In the genomic region with DNA sequence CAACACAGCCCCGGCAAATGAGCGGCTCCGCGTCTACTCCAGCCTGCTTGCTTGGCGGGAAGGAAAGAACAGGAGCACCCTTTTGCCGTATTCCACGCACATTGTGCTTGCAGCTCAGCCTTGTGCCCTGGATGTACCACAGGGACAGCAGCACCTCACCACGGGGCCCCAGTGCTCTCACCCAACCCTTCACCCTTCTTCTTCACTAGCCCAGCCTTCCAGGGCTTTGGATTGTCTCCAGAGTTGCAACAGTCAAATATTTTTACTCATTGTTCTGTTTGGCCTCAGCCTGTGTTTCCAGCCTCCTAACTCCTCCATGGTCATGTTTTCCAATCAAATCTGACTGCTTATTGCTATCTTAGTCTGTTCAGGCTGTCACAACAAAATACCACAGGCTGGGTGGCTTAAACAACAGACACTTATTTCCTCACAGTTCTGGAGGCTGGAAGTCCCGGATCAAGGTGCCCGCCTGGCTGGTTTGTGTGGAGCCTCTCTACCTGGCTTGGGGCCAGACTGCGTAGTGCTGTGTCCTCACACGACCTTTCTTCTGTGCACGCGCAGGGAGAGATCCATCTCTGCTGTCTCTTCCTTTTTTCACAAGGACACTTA, we compare ENCODE assay signal across 8 cellular contexts.
DNase-seq lines count a peak whose midpoint lies in the region; ATAC-seq and TF ChIP-seq lines count a peak whose summit lies in the region.

No MANE protein-coding gene starts in this region.

- TF ChIP-seq CTCF in activated CD8-positive, alpha-beta T cell treated with anti-CD3 and anti-CD28 coated beads for 36 hours (IDR thresholded peaks at IDR 0.05), result no peak

- CTCF ChIA-PET in activated CD8-positive, alpha-beta T cell treated with anti-CD3 and anti-CD28 coated beads for 36 hours (lab: Charles Lee), result no interaction called here

- H3K14ac ChIP-seq in trophoblast cell (ENCODE audit: low read length), result no peak overlapping the region

- no peak overlapping the region for H4K12ac ChIP-seq in trophoblast cell (ENCODE audit: low read depth, low read length)

- peaks cover 15% of the 10 kb centered on the region for H3K27me3 Mint-ChIP-seq in activated CD8-positive, alpha-beta T cell treated with anti-CD3 and anti-CD28 coated beads for 36 hours

- no peak overlapping the region for H2BK120ac ChIP-seq in trophoblast cell (ENCODE audit: insufficient read depth, low read length, poor library complexity)

- intact Hi-C loops in activated CD8-positive, alpha-beta T cell treated with anti-CD3 and anti-CD28 coated beads for 36 hours (cut with micrococcal nuclease), result no loop called here

- H2BK5ac ChIP-seq in trophoblast cell (ENCODE audit: low read depth, low read length, poor library complexity), result no peak overlapping the region

- no peak overlapping the region for H4K91ac ChIP-seq in trophoblast cell (ENCODE audit: low read depth, low read length)

- POLR2A ChIA-PET in activated CD8-positive, alpha-beta T cell treated with anti-CD3 and anti-CD28 coated beads for 36 hours (lab: Charles Lee), result no interaction called here

- H3K4ac ChIP-seq in trophoblast cell (ENCODE audit: low read depth, low read length), result no peak overlapping the region

- H3K4me2 ChIP-seq in trophoblast cell (ENCODE audit: low read length), result no peak overlapping the region

- no peak overlapping the region for H3K4me3 ChIP-seq in trophoblast cell (ENCODE audit: low read depth, low read length)

- no peak overlapping the region for H3K27ac Mint-ChIP-seq in activated CD8-positive, alpha-beta T cell treated with anti-CD3 and anti-CD28 coated beads for 36 hours

- no peak overlapping the region for H3K23ac ChIP-seq in trophoblast cell (ENCODE audit: low read length)

- no peak overlapping the region for H3K27ac ChIP-seq in trophoblast cell (ENCODE audit: low read depth, low read length)

- WGBS in trophoblast cell (ENCODE audit: extremely low coverage, insufficient coverage, insufficient read length), result no CpG with 5 or more reads among the region's 14 CpGs

- H2AK5ac ChIP-seq in trophoblast cell (ENCODE audit: low read length), result no peak overlapping the region

- no peaks in the 10 kb centered on the region for H3K27me3 ChIP-seq in trophoblast cell (ENCODE audit: insufficient read depth, low read length)

- H3K9ac ChIP-seq in trophoblast cell (ENCODE audit: low read length), result no peak overlapping the region

- no peaks in the 10 kb centered on the region for H3K4me1 ChIP-seq in trophoblast cell (ENCODE audit: control insufficient read depth in 1 of 2, insufficient read depth in 2 of 2, low read length in 2 of 2)

- no peak overlapping the region for H2BK12ac ChIP-seq in trophoblast cell (ENCODE audit: low read length)

- H4K8ac ChIP-seq in trophoblast cell (ENCODE audit: low read depth, low read length), result no peak overlapping the region

- peak; percentile 65 for DNase-seq in GM03348 (ENCODE audit: low spot score)
- peak; percentile 59 for DNase-seq in NCI-H526 treated with DMSO at 0.1 percent for 48 hours (lab: John Stamatoyannopoulos, UW)
- peak; percentile 97 for DNase-seq in trophoblast cell
- no peak for DNase-seq in stimulated activated CD8-positive, alpha-beta memory T cell treated with anti-CD3 and anti-CD28 coated beads, Interleukin-4, amount 100 ng/mL, for 48 hours
- no peak for DNase-seq in T-helper 2 cell
- DNase-seq in activated CD8-positive, alpha-beta T cell treated with anti-CD3 and anti-CD28 coated beads for 36 hours, result no peak

- H3K18ac ChIP-seq in trophoblast cell (ENCODE audit: low read length), result no peak overlapping the region

- H3K4me1 Mint-ChIP-seq in activated CD8-positive, alpha-beta T cell treated with anti-CD3 and anti-CD28 coated beads for 36 hours (ENCODE audit: low read depth), result no peaks in the 10 kb centered on the region

- H3K9me3 Mint-ChIP-seq in activated CD8-positive, alpha-beta T cell treated with anti-CD3 and anti-CD28 coated beads for 36 hours, result no peaks in the 10 kb centered on the region

- no peaks in the 10 kb centered on the region for H3K79me1 ChIP-seq in trophoblast cell (ENCODE audit: low read length)

- no peaks in the 10 kb centered on the region for H3K9me3 ChIP-seq in trophoblast cell (ENCODE audit: insufficient read depth, low read depth, low read length)

- H3K4me3 Mint-ChIP-seq in activated CD8-positive, alpha-beta T cell treated with anti-CD3 and anti-CD28 coated beads for 36 hours, result no peak overlapping the region

- peak; percentile 75 for ATAC-seq in esophagus mucosa
- no peak for ATAC-seq in GM21737 (IDR thresholded peaks at IDR 0.05; ENCODE audit: unreplicated experiment)
- no peak for ATAC-seq in activated CD8-positive, alpha-beta T cell treated with anti-CD3 and anti-CD28 coated beads for 36 hours

- H2AFZ ChIP-seq in trophoblast cell (ENCODE audit: insufficient read depth, low read length, poor library complexity), result no peak overlapping the region

- H3K36me3 ChIP-seq in trophoblast cell (ENCODE audit: control insufficient read depth in 1 of 2, insufficient read depth in 2 of 2, low read length in 2 of 2), result no peaks in the 10 kb centered on the region

- H3K36me3 Mint-ChIP-seq in activated CD8-positive, alpha-beta T cell treated with anti-CD3 and anti-CD28 coated beads for 36 hours (ENCODE audit: low read depth), result no peaks in the 10 kb centered on the region

- H3K79me2 ChIP-seq in trophoblast cell (ENCODE audit: control insufficient read depth, insufficient read depth, low read length, poor library complexity), result no peaks in the 10 kb centered on the region

Comparison
In these comparisons a context has a peak if more than half of its experiments do, and no peak if none do; other contexts are left out.
1. DNase-seq: peak in GM03348 (single experiment), NCI-H526 treated with DMSO at 0.1 percent for 48 hours (single experiment) and trophoblast cell (2 of 2); none in stimulated activated CD8-positive, alpha-beta memory T cell treated with anti-CD3 and anti-CD28 coated beads, Interleukin-4, amount 100 ng/mL, for 48 hours (single experiment), T-helper 2 cell (0 of 5) and activated CD8-positive, alpha-beta T cell treated with anti-CD3 and anti-CD28 coated beads for 36 hours (single experiment).